1 cellular context compared by ENCODE assay signal in genomic region chr13:46562581-46562980, GRCh38.
TF ChIP-seq lines count a peak whose summit lies in the region.

No MANE protein-coding gene starts in this region.

TF ChIP-seq in HepG2, 621 proteins besides CTCF, POLR2A, EP300 and RAD21:
- TF ChIP-seq, protein P1, sequence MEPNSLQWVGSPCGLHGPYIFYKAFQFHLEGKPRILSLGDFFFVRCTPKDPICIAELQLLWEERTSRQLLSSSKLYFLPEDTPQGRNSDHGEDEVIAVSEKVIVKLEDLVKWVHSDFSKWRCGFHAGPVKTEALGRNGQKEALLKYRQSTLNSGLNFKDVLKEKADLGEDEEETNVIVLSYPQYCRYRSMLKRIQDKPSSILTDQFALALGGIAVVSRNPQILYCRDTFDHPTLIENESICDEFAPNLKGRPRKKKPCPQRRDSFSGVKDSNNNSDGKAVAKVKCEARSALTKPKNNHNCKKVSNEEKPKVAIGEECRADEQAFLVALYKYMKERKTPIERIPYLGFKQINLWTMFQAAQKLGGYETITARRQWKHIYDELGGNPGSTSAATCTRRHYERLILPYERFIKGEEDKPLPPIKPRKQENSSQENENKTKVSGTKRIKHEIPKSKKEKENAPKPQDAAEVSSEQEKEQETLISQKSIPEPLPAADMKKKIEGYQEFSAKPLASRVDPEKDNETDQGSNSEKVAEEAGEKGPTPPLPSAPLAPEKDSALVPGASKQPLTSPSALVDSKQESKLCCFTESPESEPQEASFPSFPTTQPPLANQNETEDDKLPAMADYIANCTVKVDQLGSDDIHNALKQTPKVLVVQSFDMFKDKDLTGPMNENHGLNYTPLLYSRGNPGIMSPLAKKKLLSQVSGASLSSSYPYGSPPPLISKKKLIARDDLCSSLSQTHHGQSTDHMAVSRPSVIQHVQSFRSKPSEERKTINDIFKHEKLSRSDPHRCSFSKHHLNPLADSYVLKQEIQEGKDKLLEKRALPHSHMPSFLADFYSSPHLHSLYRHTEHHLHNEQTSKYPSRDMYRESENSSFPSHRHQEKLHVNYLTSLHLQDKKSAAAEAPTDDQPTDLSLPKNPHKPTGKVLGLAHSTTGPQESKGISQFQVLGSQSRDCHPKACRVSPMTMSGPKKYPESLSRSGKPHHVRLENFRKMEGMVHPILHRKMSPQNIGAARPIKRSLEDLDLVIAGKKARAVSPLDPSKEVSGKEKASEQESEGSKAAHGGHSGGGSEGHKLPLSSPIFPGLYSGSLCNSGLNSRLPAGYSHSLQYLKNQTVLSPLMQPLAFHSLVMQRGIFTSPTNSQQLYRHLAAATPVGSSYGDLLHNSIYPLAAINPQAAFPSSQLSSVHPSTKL (CRISPR knock-in tag; IDR thresholded peaks at IDR 0.05) = 0 out of 2 replicates have a peak, but pooled peaks have one; percentile 9
- TF ChIP-seq ZFP90 (CRISPR knock-in tag; IDR thresholded peaks at IDR 0.05; ENCODE audit: borderline replicate concordance) (no peak), ZMYM4 (CRISPR knock-in tag; IDR thresholded peaks at IDR 0.05) (peak; percentile 17; the same call in 1 of the 2 replicates), ZSCAN25 (CRISPR knock-in tag; IDR thresholded peaks at IDR 0.05) (peak; percentile 80; the same call in 1 of the 2 replicates)
